In genomic region chr9:127136081-127136879, GRCh38 we compare ENCODE assay signal across 34 cellular contexts. TPM values are rescaled to one million over a fixed set of nuclear protein-coding genes. Genes with fewer than 3 reads are reported as not detected.
A peak's percentile ranks its signal among the peaks of the same experiment; 100 is the strongest.
DNase-seq lines count a peak whose midpoint lies in the region; ATAC-seq, FAIRE-seq and TF ChIP-seq lines count a peak whose summit lies in the region.
"Had no signal": no experiment of that assay in that cellular context is flagged by ENCODE, and none has a peak within 500 bp of the region (broad histone marks: within the 10 kb centered on the region; RNA-seq: fewer than 3 reads in every experiment).

No MANE protein-coding gene starts in this region.

- H3K4me1 ChIP-seq in stomach smooth muscle (ENCODE audit: control insufficient read depth, insufficient read depth, low read length): peaks cover 65% of the 10 kb centered on the region
- H3K4me1 ChIP-seq: colonic mucosa had no signal

- H3K9me3 ChIP-seq in stomach smooth muscle (ENCODE audit: control insufficient read depth in 2 of 2, low read length in 2 of 2): no peaks in the 10 kb centered on the region
- H3K9me3 ChIP-seq: BLaER1 treated with 17β-estradiol and CSF1 and Interleukin-3, amounts not matched to agents 10 nM and 100 nM; breast epithelium; Caco-2; colonic mucosa; sigmoid colon had no signal

- H3K36me3 Mint-ChIP-seq in stimulated activated naive B cell treated with anti-CD40 and anti-IgM and Interleukin-4, amounts not matched to agents 10 μg/mL and 1 μg/mL and 100 μg/mL, for 72 hours: no peaks in the 10 kb centered on the region
- H3K36me3 Mint-ChIP-seq: neural progenitor cell had no signal

- H3K36me3 ChIP-seq in bronchial epithelial cell (ENCODE audit: control insufficient read depth, insufficient read depth, low read length) (no peaks in the 10 kb centered on the region), stomach smooth muscle (ENCODE audit: control insufficient read depth in 2 of 2, insufficient read depth in 2 of 2, low read length in 2 of 2) (no peaks in the 10 kb centered on the region)
- H3K36me3 ChIP-seq: BLaER1 treated with 17β-estradiol and CSF1 and Interleukin-3, amounts not matched to agents 10 nM and 100 nM; breast epithelium; colonic mucosa; neural progenitor cell; sigmoid colon had no signal

- no peak overlapping the region for H3K4me3 Mint-ChIP-seq in stimulated activated naive B cell treated with anti-CD40 and anti-IgM and Interleukin-4, amounts not matched to agents 10 μg/mL and 1 μg/mL and 100 μg/mL, for 72 hours
- H3K4me3 Mint-ChIP-seq: activated CD4-positive, alpha-beta T cell treated with anti-CD3 and anti-CD28 coated beads for 36 hours; activated naive CD4-positive, alpha-beta T cell treated with anti-CD3 and anti-CD28 coated beads for 36 hours; GM23338; HFFc6; immature natural killer cell; memory B cell; neural progenitor cell had no signal

- H3K27ac Mint-ChIP-seq in stimulated activated naive B cell treated with anti-CD40 and anti-IgM and Interleukin-4, amounts not matched to agents 10 μg/mL and 1 μg/mL and 100 μg/mL, for 72 hours: no peak overlapping the region
- H3K27ac Mint-ChIP-seq: activated CD4-positive, alpha-beta T cell treated with anti-CD3 and anti-CD28 coated beads for 36 hours; activated naive CD4-positive, alpha-beta T cell treated with anti-CD3 and anti-CD28 coated beads for 36 hours; GM23338; HFFc6; immature natural killer cell; memory B cell; neural progenitor cell; progenitor cell of endocrine pancreas had no signal

- H3K4me3 ChIP-seq in bronchial epithelial cell (ENCODE audit: low read depth, low read length): no peak overlapping the region
- no peak overlapping the region for H3K4me3 ChIP-seq in stomach smooth muscle (ENCODE audit: low read length in 2 of 2)
- H3K4me3 ChIP-seq: BLaER1 treated with 17β-estradiol and CSF1 and Interleukin-3, amounts not matched to agents 10 nM and 100 nM; breast epithelium; colonic mucosa; GM23338; neural progenitor cell; sigmoid colon had no signal

- TF ChIP-seq CTCF in bronchial epithelial cell (IDR thresholded peaks at IDR 0.05; ENCODE audit: insufficient read depth, low read length, severe bottlenecking): no peak

- no peaks in the 10 kb centered on the region for H3K4me1 Mint-ChIP-seq in stimulated activated naive B cell treated with anti-CD40 and anti-IgM and Interleukin-4, amounts not matched to agents 10 μg/mL and 1 μg/mL and 100 μg/mL, for 72 hours
- H3K4me1 Mint-ChIP-seq: activated CD4-positive, alpha-beta T cell treated with anti-CD3 and anti-CD28 coated beads for 36 hours; immature natural killer cell had no signal

- no peaks in the 10 kb centered on the region for H3K9me3 Mint-ChIP-seq in stimulated activated naive B cell treated with anti-CD40 and anti-IgM and Interleukin-4, amounts not matched to agents 10 μg/mL and 1 μg/mL and 100 μg/mL, for 72 hours
- H3K9me3 Mint-ChIP-seq: activated naive CD4-positive, alpha-beta T cell treated with anti-CD3 and anti-CD28 coated beads for 36 hours; GM23338; HFFc6; immature natural killer cell; memory B cell; neural progenitor cell had no signal

- H3K27ac ChIP-seq in stomach smooth muscle (ENCODE audit: low read length): peak overlapping the region; percentile 93
- H3K27ac ChIP-seq: 22Rv1; BLaER1 treated with 17β-estradiol and CSF1 and Interleukin-3, amounts not matched to agents 10 nM and 100 nM; colonic mucosa; neural progenitor cell had no signal

- FAIRE-seq in bronchial epithelial cell (lab: Jason Lieb, UNC): peak; percentile 40
- FAIRE-seq: RCC 7860 had no signal

- peak; percentile 41 for DNase-seq in activated CD8-positive, alpha-beta memory T cell treated with anti-CD3 and anti-CD28 coated beads for 24 hours
- no peak for DNase-seq in activated CD8-positive, alpha-beta memory T cell treated with anti-CD3 and anti-CD28 coated beads, Interleukin-2, amount 50 U/mL, for 4 hours
- no peak for DNase-seq in bronchial epithelial cell (ENCODE audit: low read depth)
- peak; percentile 72 for DNase-seq in mesenteric fat pad (ENCODE audit: low spot score)
- DNase-seq in stimulated activated naive B cell treated with anti-CD40 and anti-IgM and Interleukin-4, amounts not matched to agents 10 μg/mL and 1 μg/mL and 100 μg/mL, for 72 hours: no peak
- no peak for DNase-seq in D341Med (ENCODE audit: low spot score)
- DNase-seq in COLO829 (ENCODE audit: low spot score): no peak
- DNase-seq: activated CD4-positive, alpha-beta T cell treated with anti-CD3 and anti-CD28 coated beads for 36 hours; activated naive CD4-positive, alpha-beta T cell treated with anti-CD3 and anti-CD28 coated beads for 36 hours; Caco-2; colonic mucosa; DMS79 treated with DMSO at 0.1 percent for 48 hours; effector memory CD4-positive, alpha-beta T cell; GDM1; HFFc6; hypothalamus; immature natural killer cell; NCI-H146; NCI-H2107; NCI-H446; NCI-H82; SHP77 treated with DMSO at 0.1 percent for 48 hours; sigmoid colon; stimulated activated CD4-positive, alpha-beta T cell treated with anti-CD3 and anti-CD28 coated beads, Interleukin-4, amount 100 ng/mL, for 24 hours; SW 1271 had no signal

- no peaks in the 10 kb centered on the region for H3K27me3 Mint-ChIP-seq in stimulated activated naive B cell treated with anti-CD40 and anti-IgM and Interleukin-4, amounts not matched to agents 10 μg/mL and 1 μg/mL and 100 μg/mL, for 72 hours
- H3K27me3 Mint-ChIP-seq: memory B cell had no signal

- no peak for ATAC-seq in stimulated activated naive B cell treated with anti-CD40 and anti-IgM and Interleukin-4, amounts not matched to agents 10 μg/mL and 1 μg/mL and 100 μg/mL, for 72 hours (replicated peaks)
- ATAC-seq: activated CD4-positive, alpha-beta T cell treated with anti-CD3 and anti-CD28 coated beads for 36 hours; GM23338 had no signal

- H3K27me3 ChIP-seq in bronchial epithelial cell (ENCODE audit: control insufficient read depth, insufficient read depth, low read length) (peaks cover 7% of the 10 kb centered on the region), stomach smooth muscle (ENCODE audit: control insufficient read depth in 1 of 2, insufficient read depth in 2 of 2, low read length in 2 of 2) (no peaks in the 10 kb centered on the region)
- H3K27me3 ChIP-seq: breast epithelium, colonic mucosa, neural progenitor cell, sigmoid colon had no signal

- no peak overlapping the region for H3K9ac ChIP-seq in stomach smooth muscle (ENCODE audit: low read length in 2 of 2)
- H3K9ac ChIP-seq: BLaER1 treated with 17β-estradiol and CSF1 and Interleukin-3, amounts not matched to agents 10 nM and 100 nM; neural progenitor cell had no signal

RNA-seq across cellular contexts. Expression of gene ANGPTL2, which starts 13.8 kb away (rescaled TPM):
- total RNA-seq in bronchial epithelial cell (0.13 and 0.79 TPM in 2 replicates), mesenteric fat pad (169 TPM)
- total RNA-seq: activated CD4-positive, alpha-beta T cell treated with anti-CD3 and anti-CD28 coated beads for 36 hours; activated naive CD4-positive, alpha-beta T cell treated with anti-CD3 and anti-CD28 coated beads for 36 hours; Caco-2 had no signal

Comparison
In these comparisons a context has a peak if more than half of its experiments do, and no peak if none do; other contexts are left out.
1. DNase-seq: peak in activated CD8-positive, alpha-beta memory T cell treated with anti-CD3 and anti-CD28 coated beads for 24 hours (single experiment) and mesenteric fat pad (single experiment); none in activated CD8-positive, alpha-beta memory T cell treated with anti-CD3 and anti-CD28 coated beads, Interleukin-2, amount 50 U/mL, for 4 hours (single experiment), bronchial epithelial cell (single experiment), stimulated activated naive B cell treated with anti-CD40 and anti-IgM and Interleukin-4, amounts not matched to agents 10 μg/mL and 1 μg/mL and 100 μg/mL, for 72 hours (single experiment), D341Med (single experiment) and COLO829 (single experiment).
2. RNA of gene ANGPTL2, which starts 13.8 kb away (total RNA-seq): 169 TPM in mesenteric fat pad (single experiment); 0.13 to 0.79 TPM in bronchial epithelial cell; every median in the first group is over 10 times any median in the second.